Comparison of ENCODE assay signal across 16 cellular contexts in genomic region chr12:76259071-76259470, GRCh38.
DNase-seq lines count a peak whose midpoint lies in the region; FAIRE-seq and TF ChIP-seq lines count a peak whose summit lies in the region.
"Had no signal": no experiment of that assay in that cellular context is flagged by ENCODE, and none has a peak within 500 bp of the region (broad histone marks: within the 10 kb centered on the region; RNA-seq: fewer than 3 reads in every experiment).

No MANE protein-coding gene starts in this region.

- H3K36me3 ChIP-seq in OCI-LY7 (ENCODE audit: insufficient read depth, low read length): no peaks in the 10 kb centered on the region
- H3K36me3 ChIP-seq in endothelial cell of umbilical vein (ENCODE audit: control insufficient read depth in 2 of 2, extremely low read depth in 1 of 2, insufficient read depth in 2 of 2, low read length in 2 of 2): peaks cover 0 to 2% of the 10 kb centered on the region in 2 experiments
- H3K36me3 ChIP-seq: neutrophil, transverse colon had no signal

- dilution Hi-C loops in endothelial cell of umbilical vein (cut with MboI; ENCODE audit: extremely low pct_ligation_motif_present, low sequenced_read_pairs): no loop called here

- POLR2A ChIA-PET in OCI-LY7 (lab: Charles Lee): interaction anchor here (1.9 kb wide), 1 partner anchor 11 kb away, joined by 4 read pairs; no protein-coding TSS in a partner anchor
- POLR2A ChIA-PET in endothelial cell of umbilical vein (lab: Charles Lee): interaction anchor here (1.0 to 1.8 kb wide), 3 partner anchors 89 to 227 kb away, joined by 3 to 9 read pairs (median 3); partner anchors contain the start of genes BBS10 and PHLDA1

- CTCF ChIA-PET in OCI-LY7 (lab: Charles Lee; ENCODE audit: unreplicated experiment): no interaction called here
- CTCF ChIA-PET in endothelial cell of umbilical vein (lab: Charles Lee): interaction anchor here (0.6 to 2.6 kb wide), 10 partner anchors 11 to 178 kb away, joined by 3 to 16 read pairs (median 5); no protein-coding TSS in a partner anchor

- H3K4me1 ChIP-seq in OCI-LY7 (ENCODE audit: insufficient read depth, low read length, poor library complexity, severe bottlenecking) (peaks cover 13% of the 10 kb centered on the region), endothelial cell of umbilical vein (ENCODE audit: control insufficient read depth, extremely low read depth, insufficient read depth, low read length) (peaks cover 26% of the 10 kb centered on the region)
- H3K4me1 ChIP-seq: A549, transverse colon had no signal

- FAIRE-seq in endothelial cell of umbilical vein (lab: Jason Lieb, UNC): peak; percentile 75
- FAIRE-seq: A549 had no signal

- peak overlapping the region; percentile 47; the same call in 1 of the 2 replicates for H3K4me2 ChIP-seq in OCI-LY7 (ENCODE audit: low read length)
- H3K4me2 ChIP-seq in endothelial cell of umbilical vein (ENCODE audit: insufficient read depth, low read length): peak overlapping the region; percentile 99
- H3K4me2 ChIP-seq: A549 had no signal

- peak overlapping the region; percentile 96 for H3K9ac ChIP-seq in endothelial cell of umbilical vein (replicated peaks; ENCODE audit: extremely low read depth, insufficient read depth, low read length)

- peaks cover 17% of the 10 kb centered on the region for H3K4me1 Mint-ChIP-seq in mesothelial cell of epicardium

- H3K4me3 Mint-ChIP-seq in mesothelial cell of epicardium: no peak overlapping the region
- H3K4me3 Mint-ChIP-seq: dendritic cell treated with granulocyte-macrophage colony-stimulating factor and Interleukin-4, amounts not matched to agents 40 ng/mL and 50 ng/mL, for 4 days; H9 had no signal

- H3K27me3 ChIP-seq in endothelial cell of umbilical vein (ENCODE audit: control insufficient read depth in 2 of 2, insufficient read depth in 2 of 2, low read length in 2 of 2): no peaks in the 10 kb centered on the region
- H3K27me3 ChIP-seq: transverse colon had no signal

- H2AFZ ChIP-seq in OCI-LY7 (ENCODE audit: low read length) (peak overlapping the region; percentile 87; the same call in 1 of the 2 replicates), endothelial cell of umbilical vein (ENCODE audit: low read depth, low read length) (peak overlapping the region; percentile 26)

- H3K9me3 ChIP-seq in OCI-LY7 (ENCODE audit: low read length) (no peaks in the 10 kb centered on the region), endothelial cell of umbilical vein (replicated peaks; ENCODE audit: control insufficient read depth, insufficient read depth, low read length) (peaks cover 3% of the 10 kb centered on the region)
- H3K9me3 ChIP-seq: neutrophil, transverse colon had no signal

- intact Hi-C loops in OCI-LY7 (cut with micrococcal nuclease; ENCODE audit: unreplicated experiment) (no loop called here), endothelial cell of umbilical vein (cut with micrococcal nuclease) (loop anchor here (1.0 to 2.0 kb wide), 7 partner anchors 18 to 175 kb away; partner anchors contain the start of genes BBS10 and NAP1L1)

- BruUV-seq in OCI-LY7 (replicated peaks; lab: Mats Ljungman, UMichigan) (no TSS peak), endothelial cell of umbilical vein (replicated peaks; lab: Mats Ljungman, UMichigan) (TSS peak; percentile 86)

- H3K79me2 ChIP-seq in OCI-LY7 (ENCODE audit: insufficient read depth, low read depth, low read length) (no peaks in the 10 kb centered on the region), endothelial cell of umbilical vein (ENCODE audit: control insufficient read depth, insufficient read depth, low read length) (peaks cover 43% of the 10 kb centered on the region)

- no peaks in the 10 kb centered on the region for H3K9me2 ChIP-seq in OCI-LY7 (ENCODE audit: insufficient read depth, low read length)

- TF ChIP-seq CTCF in OCI-LY7 (conservative IDR thresholded peaks at IDR 0.05; ENCODE audit: low read length) (no peak), endothelial cell of umbilical vein (IDR thresholded peaks at IDR 0.05; ENCODE audit: extremely low read depth in 1 of 2, insufficient read depth in 1 of 2, low read depth in 1 of 2, low read length in 2 of 2) (no peak), mesothelial cell of epicardium (IDR thresholded peaks at IDR 0.05; ENCODE audit: unreplicated experiment) (no peak)

- H3K27ac Mint-ChIP-seq in mesothelial cell of epicardium: peak overlapping the region; percentile 44
- H3K27ac Mint-ChIP-seq: dendritic cell treated with granulocyte-macrophage colony-stimulating factor and Interleukin-4, amounts not matched to agents 40 ng/mL and 50 ng/mL, for 4 days; H9 had no signal

- no peaks in the 10 kb centered on the region for H3K36me3 Mint-ChIP-seq in mesothelial cell of epicardium

- H4K20me1 ChIP-seq in OCI-LY7 (ENCODE audit: insufficient read depth, low read length): no peaks in the 10 kb centered on the region
- H4K20me1 ChIP-seq in endothelial cell of umbilical vein (replicated peaks; ENCODE audit: control insufficient read depth, extremely low read depth, insufficient read depth, low read length): no peaks in the 10 kb centered on the region

- H3K27ac ChIP-seq in OCI-LY7 (ENCODE audit: low read depth, low read length, poor library complexity, severe bottlenecking): no peak overlapping the region
- peak overlapping the region; percentile 96 for H3K27ac ChIP-seq in endothelial cell of umbilical vein (ENCODE audit: insufficient read depth, low read depth, low read length)
- H3K27ac ChIP-seq: A549, neutrophil, transverse colon had no signal

- TF ChIP-seq POLR2A in endothelial cell of umbilical vein (IDR thresholded peaks at IDR 0.05; ENCODE audit: low read depth, low read length): no peak

- H3K4me3 ChIP-seq in OCI-LY7 (ENCODE audit: low read depth, low read length, poor library complexity, severe bottlenecking) (no peak overlapping the region), endothelial cell of umbilical vein (replicated peaks in 1 of 3; ENCODE audit: insufficient read depth in 1 of 3, low read depth in 1 of 3, low read length in 3 of 3) (peak overlapping the region in 1 of 3 experiments; percentile 96)
- H3K4me3 ChIP-seq: A549, transverse colon had no signal

- H3K9me1 ChIP-seq in endothelial cell of umbilical vein (replicated peaks; ENCODE audit: control insufficient read depth, extremely low read depth, insufficient read depth, low read length): no peaks in the 10 kb centered on the region

- H3K27me3 Mint-ChIP-seq in mesothelial cell of epicardium (ENCODE audit: low read depth): no peaks in the 10 kb centered on the region

- H3K9me3 Mint-ChIP-seq in mesothelial cell of epicardium: peaks cover 8% of the 10 kb centered on the region
- H3K9me3 Mint-ChIP-seq: dendritic cell treated with granulocyte-macrophage colony-stimulating factor and Interleukin-4, amounts not matched to agents 40 ng/mL and 50 ng/mL, for 4 days had no signal

- DNase-seq in A172 (ENCODE audit: low spot score) (peak; percentile 32), OCI-LY7 (ENCODE audit: low spot score) (no peak), endothelial cell of umbilical vein (ENCODE audit: low read depth, low spot score) (peak; percentile 69), mesothelial cell of epicardium (ENCODE audit: low spot score in 2 of 2, unreplicated experiment in 2 of 2) (no peak), GM19238 (ENCODE audit: insufficient read length, low spot score) (no peak), NCI-H748 (lab: John Stamatoyannopoulos, UW; ENCODE audit: unreplicated experiment) (no peak), NCI-H82 treated with DMSO at 0.1 percent for 48 hours (lab: John Stamatoyannopoulos, UW; ENCODE audit: unreplicated experiment) (no peak)
- DNase-seq in activated CD4-positive, alpha-beta T cell treated with anti-CD3 and anti-CD28 coated beads for 1 hour: no peak
- DNase-seq: Calu3, H9, Kasumi-1, left cardiac atrium, transverse colon had no signal

TF ChIP-seq in endothelial cell of umbilical vein, 7 proteins besides CTCF, POLR2A, EP300 and RAD21:
- TF ChIP-seq POLR2AphosphoS5 (IDR thresholded peaks at IDR 0.05; ENCODE audit: insufficient read depth, low read depth, low read length) (no peak), MYC (IDR thresholded peaks at IDR 0.05; ENCODE audit: low read depth, low read length) (no peak), JUN (IDR thresholded peaks at IDR 0.05; ENCODE audit: borderline replicate concordance, insufficient read depth, insufficient read length, low read depth) (no peak), FOS (IDR thresholded peaks at IDR 0.05; ENCODE audit: borderline replicate concordance, insufficient read depth, low read length) (no peak), EZH2 (IDR thresholded peaks at IDR 0.05; ENCODE audit: borderline replicate concordance, low read depth, low read length, severe bottlenecking) (no peak), GATA2 (IDR thresholded peaks at IDR 0.05; ENCODE audit: insufficient read depth, insufficient read length, low read depth, low read length) (no peak)
- TF ChIP-seq, protein P1, sequence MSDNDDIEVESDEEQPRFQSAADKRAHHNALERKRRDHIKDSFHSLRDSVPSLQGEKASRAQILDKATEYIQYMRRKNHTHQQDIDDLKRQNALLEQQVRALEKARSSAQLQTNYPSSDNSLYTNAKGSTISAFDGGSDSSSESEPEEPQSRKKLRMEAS (IDR thresholded peaks at IDR 0.05; ENCODE audit: insufficient read depth, insufficient read length): no peak

Comparison
In these comparisons a context has a peak if more than half of its experiments do, and no peak if none do; other contexts are left out.
1. DNase-seq: peak in A172 (single experiment) and endothelial cell of umbilical vein (single experiment); none in OCI-LY7 (single experiment), mesothelial cell of epicardium (0 of 2), GM19238 (single experiment), activated CD4-positive, alpha-beta T cell treated with anti-CD3 and anti-CD28 coated beads for 1 hour (single experiment), NCI-H748 (single experiment) and NCI-H82 treated with DMSO at 0.1 percent for 48 hours (single experiment).